Comparison of ENCODE assay signal across 23 cellular contexts in the genomic region with DNA sequence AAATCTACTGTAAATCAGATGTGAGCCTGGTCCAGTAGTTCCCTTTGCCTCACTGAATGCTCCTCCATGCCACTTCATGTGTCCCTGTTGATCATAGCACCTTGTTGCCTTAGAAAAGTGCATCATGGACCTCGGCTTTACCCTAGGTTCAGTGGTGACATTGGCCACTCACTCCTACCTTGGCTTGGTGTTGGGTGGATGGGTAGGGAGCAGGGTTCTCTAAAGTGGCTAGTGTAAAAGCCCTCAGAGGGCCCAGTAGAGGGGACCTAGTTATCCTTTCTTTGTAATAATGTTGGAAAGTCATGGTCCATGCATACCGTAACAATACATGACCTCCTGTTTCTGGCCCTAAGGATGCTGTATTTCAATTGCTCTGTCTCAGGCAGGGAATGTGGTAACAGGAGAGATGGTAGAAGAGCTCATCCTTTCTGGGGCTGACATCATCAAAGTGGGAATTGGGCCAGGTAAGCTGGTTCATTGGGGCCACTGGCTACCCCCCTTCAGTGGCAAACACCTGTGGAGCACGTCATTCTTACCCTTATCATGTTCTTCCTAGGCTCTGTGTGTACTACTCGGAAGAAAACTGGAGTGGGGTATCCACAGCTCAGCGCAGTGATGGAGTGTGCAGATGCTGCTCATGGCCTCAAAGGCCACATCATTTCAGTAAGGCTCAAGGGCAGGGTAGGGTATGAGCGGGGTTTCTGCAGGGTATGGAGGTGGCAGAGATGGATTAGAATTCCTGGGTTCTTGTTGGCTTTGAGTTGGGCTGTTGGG. TPM values are rescaled to one million over a fixed set of nuclear protein-coding genes. Genes with fewer than 3 reads are reported as not detected.
A peak's percentile ranks its signal among the peaks of the same experiment; 100 is the strongest.
DNase-seq lines count a peak whose midpoint lies in the region; ATAC-seq, FAIRE-seq and TF ChIP-seq lines count a peak whose summit lies in the region.
"Had no signal": no experiment of that assay in that cellular context is flagged by ENCODE, and none has a peak within 500 bp of the region (broad histone marks: within the 10 kb centered on the region; RNA-seq: fewer than 3 reads in every experiment).

No MANE protein-coding gene starts in this region.

- TF ChIP-seq CTCF in HFFc6 (IDR thresholded peaks at IDR 0.05) (no peak), HepG2 (CRISPR knock-in tag; IDR thresholded peaks at IDR 0.05) (no peak)

- TF ChIP-seq POLR2A in HepG2 (IDR thresholded peaks at IDR 0.05; ENCODE audit: insufficient read depth in 1 of 2, low read depth in 2 of 2, low read length in 2 of 2), result no peak

- TF ChIP-seq RAD21 in HepG2 (CRISPR knock-in tag; IDR thresholded peaks at IDR 0.05), result no peak; the same call in 1 of the 2 replicates

- H3K9me3 Mint-ChIP-seq in activated naive CD4-positive, alpha-beta T cell treated with anti-CD3 and anti-CD28 coated beads for 36 hours, result no peaks in the 10 kb centered on the region
- no peaks in the 10 kb centered on the region for H3K9me3 Mint-ChIP-seq in activated naive CD4-positive, alpha-beta T cell treated with anti-CD3 and anti-CD28 coated beads, Interleukin-2, amount 10 ng/mL, durations not matched to agents 7 days and 5 days
- H3K9me3 Mint-ChIP-seq in HFFc6, result no peaks in the 10 kb centered on the region
- no peaks in the 10 kb centered on the region for H3K9me3 Mint-ChIP-seq in stimulated activated memory B cell treated with anti-CD40 and anti-IgM and Interleukin-4, amounts not matched to agents 10 μg/mL and 1 μg/mL and 100 μg/mL, for 72 hours

- BruUV-seq in HepG2 (replicated peaks; lab: Mats Ljungman, UMichigan), result no TSS peak

- H3K4me3 ChIP-seq in HepG2 (replicated peaks in 1 of 3; ENCODE audit: insufficient read depth in 1 of 3, low read depth in 2 of 3, low read length in 3 of 3), result no peak overlapping the region
- H3K4me3 ChIP-seq: BLaER1 treated with 17β-estradiol and CSF1 and Interleukin-3, amounts not matched to agents 10 nM and 100 nM; colonic mucosa; ovary; right lobe of liver had no signal

- no peaks in the 10 kb centered on the region for H3K9me3 ChIP-seq in HepG2 (ENCODE audit: low read length)
- H3K9me3 ChIP-seq: BLaER1 treated with 17β-estradiol and CSF1 and Interleukin-3, amounts not matched to agents 10 nM and 100 nM; colonic mucosa; ovary; right lobe of liver had no signal

- H2AFZ ChIP-seq in HepG2 (ENCODE audit: low read length), result no peak overlapping the region

- H3K27ac ChIP-seq in HepG2 (ENCODE audit: extremely low read length, insufficient read depth, low read length), result no peak overlapping the region
- H3K27ac ChIP-seq: BLaER1 treated with 17β-estradiol and CSF1 and Interleukin-3, amounts not matched to agents 10 nM and 100 nM; colonic mucosa; ovary; right lobe of liver had no signal

- no peaks in the 10 kb centered on the region for H3K27me3 Mint-ChIP-seq in activated naive CD4-positive, alpha-beta T cell treated with anti-CD3 and anti-CD28 coated beads for 36 hours (ENCODE audit: low read depth)
- H3K27me3 Mint-ChIP-seq in activated naive CD4-positive, alpha-beta T cell treated with anti-CD3 and anti-CD28 coated beads, Interleukin-2, amount 10 ng/mL, durations not matched to agents 7 days and 5 days, result no peaks in the 10 kb centered on the region
- H3K27me3 Mint-ChIP-seq in HFFc6 (ENCODE audit: insufficient read depth), result peaks cover 2% of the 10 kb centered on the region
- H3K27me3 Mint-ChIP-seq in stimulated activated memory B cell treated with anti-CD40 and anti-IgM and Interleukin-4, amounts not matched to agents 10 μg/mL and 1 μg/mL and 100 μg/mL, for 72 hours, result no peaks in the 10 kb centered on the region
- H3K27me3 Mint-ChIP-seq: activated CD8-positive, alpha-beta memory T cell treated with anti-CD3 and anti-CD28 coated beads, Interleukin-2, amount 10 ng/mL, durations not matched to agents 7 days and 5 days had no signal

- peak overlapping the region; percentile 2 for H3K27ac Mint-ChIP-seq in activated naive CD4-positive, alpha-beta T cell treated with anti-CD3 and anti-CD28 coated beads for 36 hours
- H3K27ac Mint-ChIP-seq in activated naive CD4-positive, alpha-beta T cell treated with anti-CD3 and anti-CD28 coated beads, Interleukin-2, amount 10 ng/mL, durations not matched to agents 7 days and 5 days, result no peak overlapping the region
- peak overlapping the region; percentile 72 for H3K27ac Mint-ChIP-seq in HFFc6
- peak overlapping the region; percentile 20 for H3K27ac Mint-ChIP-seq in stimulated activated memory B cell treated with anti-CD40 and anti-IgM and Interleukin-4, amounts not matched to agents 10 μg/mL and 1 μg/mL and 100 μg/mL, for 72 hours
- H3K27ac Mint-ChIP-seq: activated CD8-positive, alpha-beta memory T cell treated with anti-CD3 and anti-CD28 coated beads, Interleukin-2, amount 10 ng/mL, durations not matched to agents 7 days and 5 days had no signal

- CTCF ChIA-PET in activated naive CD4-positive, alpha-beta T cell treated with anti-CD3 and anti-CD28 coated beads for 36 hours (lab: Charles Lee), result interaction anchor here (1.4 to 4.0 kb wide), 3 partner anchors 12 to 71 kb away, joined by 3 to 24 read pairs (median 17); partner anchors contain the start of gene CIDEB
- CTCF ChIA-PET in activated naive CD4-positive, alpha-beta T cell treated with anti-CD3 and anti-CD28 coated beads, Interleukin-2, amount 10 ng/mL, durations not matched to agents 7 days and 5 days (lab: Charles Lee), result interaction anchor here (1.1 to 4.5 kb wide), 6 partner anchors 8 to 72 kb away, joined by 3 to 19 read pairs (median 10); partner anchors contain the start of genes CIDEB, LTB4R2 and MDP1
- CTCF ChIA-PET in HepG2 (lab: Yijun Ruan, JAX; ENCODE audit: low intra/inter-chr PET ratio, low total read pairs), result no interaction called here

- peaks cover 39% of the 10 kb centered on the region for H3K79me2 ChIP-seq in HepG2 (ENCODE audit: insufficient read depth, low read length)

- peaks cover 44 to 70% of the 10 kb centered on the region in 2 experiments for H3K36me3 ChIP-seq in HepG2 (replicated peaks in 1 of 2; ENCODE audit: control insufficient read depth in 1 of 2, insufficient read depth in 2 of 2, low read length in 2 of 2)
- H3K36me3 ChIP-seq: colonic mucosa, ovary had no signal

- H3K27me3 ChIP-seq in HepG2 (ENCODE audit: control insufficient read depth in 1 of 2, insufficient read depth in 2 of 2, low read length in 2 of 2), result no peaks in the 10 kb centered on the region; a peak in 1 of 5 replicates
- H3K27me3 ChIP-seq: BLaER1 treated with 17β-estradiol and CSF1 and Interleukin-3, amounts not matched to agents 10 nM and 100 nM; colonic mucosa; ovary; right lobe of liver had no signal

- POLR2A ChIA-PET in HepG2 (lab: Yijun Ruan, JAX), result interaction anchor here (1.1 to 18.0 kb wide), 6 partner anchors 8 to 122 kb away, joined by 3 to 850 read pairs (median 44); partner anchors contain the start of genes CHMP4A, CIDEB, DCAF11 and DHRS1

- DNase-seq in activated naive CD4-positive, alpha-beta T cell treated with anti-CD3 and anti-CD28 coated beads for 36 hours, result no peak
- DNase-seq in activated naive CD4-positive, alpha-beta T cell treated with anti-CD3 and anti-CD28 coated beads, Interleukin-2, amount 10 ng/mL, durations not matched to agents 7 days and 5 days, result no peak
- DNase-seq in HFFc6 (no peak), HepG2 (ENCODE audit: low spot score) (no peak), NOMO-1 treated with dmso at 0.1 percent for 144 hours (lab: John Stamatoyannopoulos, UW; ENCODE audit: unreplicated experiment) (no peak), COLO668 (lab: John Stamatoyannopoulos, UW; ENCODE audit: unreplicated experiment) (no peak)
- DNase-seq: ACHN; activated CD4-positive, CD25-positive, alpha-beta regulatory T cell treated with anti-CD3 and anti-CD28 coated beads, Interleukin-2, amount 50 U/mL, for 72 hours; activated CD8-positive, alpha-beta memory T cell treated with anti-CD3 and anti-CD28 coated beads, Interleukin-2, amount 10 ng/mL, durations not matched to agents 7 days and 5 days; colonic mucosa; Karpas-422; kidney glomerular epithelial cell; mammary epithelial cell; MV-4-11; NCI-H1694 treated with DMSO at 0.1 percent for 48 hours; NCI-H526 treated with DMSO at 0.1 percent for 48 hours; ovary had no signal

- 99% methylated on average over 6 of the region's 6 CpGs for WGBS in HepG2 (ENCODE audit: low lambda C conversion rate)

- no peak overlapping the region for H3K9ac ChIP-seq in HepG2 (ENCODE audit: insufficient read depth, low read depth, low read length)
- H3K9ac ChIP-seq: BLaER1 treated with 17β-estradiol and CSF1 and Interleukin-3, amounts not matched to agents 10 nM and 100 nM had no signal

- no peak overlapping the region for H3K4me2 ChIP-seq in HepG2 (ENCODE audit: low read depth, low read length)

- in situ Hi-C loops in HepG2 (cut with HindIII; ENCODE audit: extremely low pct_ligation_motif_present, low pct_unique_long_range_greater_than_20kb), result no loop called here

- H3K4me3 Mint-ChIP-seq in activated naive CD4-positive, alpha-beta T cell treated with anti-CD3 and anti-CD28 coated beads for 36 hours, result no peak overlapping the region
- H3K4me3 Mint-ChIP-seq in activated naive CD4-positive, alpha-beta T cell treated with anti-CD3 and anti-CD28 coated beads, Interleukin-2, amount 10 ng/mL, durations not matched to agents 7 days and 5 days, result no peak overlapping the region
- no peak overlapping the region; the same call in 1 of the 2 replicates for H3K4me3 Mint-ChIP-seq in HFFc6
- H3K4me3 Mint-ChIP-seq in stimulated activated memory B cell treated with anti-CD40 and anti-IgM and Interleukin-4, amounts not matched to agents 10 μg/mL and 1 μg/mL and 100 μg/mL, for 72 hours, result no peak overlapping the region
- H3K4me3 Mint-ChIP-seq: activated CD8-positive, alpha-beta memory T cell treated with anti-CD3 and anti-CD28 coated beads, Interleukin-2, amount 10 ng/mL, durations not matched to agents 7 days and 5 days had no signal

- no peak for FAIRE-seq in HepG2 (lab: Jason Lieb, UNC)
- FAIRE-seq: bronchial epithelial cell, HTR-8/SVneo had no signal

- peaks cover 67% of the 10 kb centered on the region for H3K4me1 Mint-ChIP-seq in activated naive CD4-positive, alpha-beta T cell treated with anti-CD3 and anti-CD28 coated beads for 36 hours (ENCODE audit: low read depth)
- H3K4me1 Mint-ChIP-seq in activated naive CD4-positive, alpha-beta T cell treated with anti-CD3 and anti-CD28 coated beads, Interleukin-2, amount 10 ng/mL, durations not matched to agents 7 days and 5 days, result peaks cover 77% of the 10 kb centered on the region
- peaks cover 87% of the 10 kb centered on the region for H3K4me1 Mint-ChIP-seq in HFFc6 (ENCODE audit: low read depth)
- H3K4me1 Mint-ChIP-seq in stimulated activated memory B cell treated with anti-CD40 and anti-IgM and Interleukin-4, amounts not matched to agents 10 μg/mL and 1 μg/mL and 100 μg/mL, for 72 hours, result peaks cover 73% of the 10 kb centered on the region

- peaks cover 5% of the 10 kb centered on the region; the same call in 1 of the 2 replicates for H4K20me1 ChIP-seq in HepG2 (ENCODE audit: insufficient read depth, low read length)

- TF ChIP-seq EP300 in HepG2 (IDR thresholded peaks at IDR 0.05; ENCODE audit: low read depth in 2 of 2, low read length in 2 of 2) (no peak), HepG2 (CRISPR knock-in tag; IDR thresholded peaks at IDR 0.05; ENCODE audit: borderline replicate concordance) (no peak)

- peaks cover 47% of the 10 kb centered on the region for H3K4me1 ChIP-seq in HepG2 (ENCODE audit: insufficient read depth, low read length)

- no peak for ATAC-seq in HepG2
- ATAC-seq in stimulated activated memory B cell treated with anti-CD40 and anti-IgM and Interleukin-4, amounts not matched to agents 10 μg/mL and 1 μg/mL and 100 μg/mL, for 72 hours, result no peak
- ATAC-seq in HG03342 (IDR thresholded peaks at IDR 0.05; ENCODE audit: unreplicated experiment), result no peak
- ATAC-seq: activated CD8-positive, alpha-beta memory T cell treated with anti-CD3 and anti-CD28 coated beads, Interleukin-2, amount 10 ng/mL, durations not matched to agents 7 days and 5 days; right lobe of liver had no signal

- intact Hi-C loops in activated naive CD4-positive, alpha-beta T cell treated with anti-CD3 and anti-CD28 coated beads for 36 hours (cut with micrococcal nuclease), result no loop called here
- intact Hi-C loops in HepG2 (cut with micrococcal nuclease; ENCODE audit: unreplicated experiment), result loop anchor here (10.0 kb wide), 1 partner anchor 1188 kb away; no protein-coding TSS in a partner anchor

- H3K36me3 Mint-ChIP-seq in activated naive CD4-positive, alpha-beta T cell treated with anti-CD3 and anti-CD28 coated beads for 36 hours (ENCODE audit: low read depth), result peaks cover 40% of the 10 kb centered on the region
- H3K36me3 Mint-ChIP-seq in activated naive CD4-positive, alpha-beta T cell treated with anti-CD3 and anti-CD28 coated beads, Interleukin-2, amount 10 ng/mL, durations not matched to agents 7 days and 5 days, result peaks cover 72% of the 10 kb centered on the region
- peaks cover 78% of the 10 kb centered on the region for H3K36me3 Mint-ChIP-seq in HFFc6 (ENCODE audit: low read depth)
- H3K36me3 Mint-ChIP-seq in stimulated activated memory B cell treated with anti-CD40 and anti-IgM and Interleukin-4, amounts not matched to agents 10 μg/mL and 1 μg/mL and 100 μg/mL, for 72 hours, result peaks cover 55% of the 10 kb centered on the region

RNA-seq across cellular contexts. Expression of gene GMPR2, which starts 4.1 kb away (rescaled TPM):
- 10 to 100 TPM; 60.5 to 63.7 TPM for total RNA-seq in activated naive CD4-positive, alpha-beta T cell treated with anti-CD3 and anti-CD28 coated beads for 36 hours
- total RNA-seq in HFFc6 (2021; fragmentation: NEBNext Ultra II Directional; extraction: Animal tissue kit (Norgen Biotek cat#: 25700)), result 10 to 100 TPM; 70.6 to 76.7 (median 73.6) TPM
- total RNA-seq in HepG2 (2016; rRNA removed; fragmentation: Illumina TruSeq; extraction: Trizol), result 273 and 345 TPM in 2 replicates
- total RNA-seq in HepG2 (2016; cell fraction: cytosol; rRNA removed; fragmentation: Illumina TruSeq; extraction: Trizol; ENCODE audit: low read depth), result 151 and 152 TPM in 2 replicates
- total RNA-seq in HepG2 (2016; cell fraction: insoluble cytoplasmic fraction; rRNA removed; fragmentation: Illumina TruSeq; extraction: Trizol), result 269 and 346 TPM in 2 replicates
- 294 and 315 TPM in 2 replicates for total RNA-seq in HepG2 (2016; cell fraction: membrane; rRNA removed; fragmentation: Illumina TruSeq; extraction: Trizol)
- total RNA-seq in HepG2 (2016; cell fraction: nucleus; rRNA removed; fragmentation: Illumina TruSeq; extraction: Trizol), result 141 and 150 TPM in 2 replicates
- 185 and 210 TPM in 2 replicates for polyA plus RNA-seq in HepG2 (2011; rRNA removed)
- 161 and 177 TPM in 2 replicates for polyA plus RNA-seq in HepG2 (2011; cell fraction: cytosol; rRNA removed)
- polyA plus RNA-seq in HepG2 (2011; cell fraction: nucleus; rRNA removed), result 147 and 170 TPM in 2 replicates
- 162 and 212 TPM in 2 replicates for polyA plus RNA-seq in HepG2 (2012)
- polyA plus RNA-seq in HepG2 (2016; cell fraction: cytosol; fragmentation: Illumina TruSeq; extraction: Trizol; ENCODE audit: low read depth), result 118 and 119 TPM in 2 replicates
- polyA plus RNA-seq in HepG2 (2016; cell fraction: insoluble cytoplasmic fraction; fragmentation: Illumina TruSeq; extraction: Trizol; ENCODE audit: low read depth), result 260 and 276 TPM in 2 replicates
- 194 and 205 TPM in 2 replicates for polyA plus RNA-seq in HepG2 (2016; cell fraction: membrane; fragmentation: Illumina TruSeq; extraction: Trizol; ENCODE audit: low read depth)
- 151 and 154 TPM in 2 replicates for polyA plus RNA-seq in HepG2 (2016; cell fraction: nucleus; fragmentation: Illumina TruSeq; extraction: Trizol; ENCODE audit: insufficient read depth, low read depth)
- polyA minus RNA-seq in HepG2 (2011; rRNA and poly(A)+ RNA removed; ENCODE audit: low replicate concordance), result 58.4 and 179 TPM in 2 replicates
- 65.5 and 85.5 TPM in 2 replicates for polyA minus RNA-seq in HepG2 (2011; cell fraction: cytosol; rRNA and poly(A)+ RNA removed)
- 138 and 175 TPM in 2 replicates for polyA minus RNA-seq in HepG2 (2011; cell fraction: nucleus; rRNA and poly(A)+ RNA removed)

RNA-seq across cellular contexts. Expression of gene NEDD8, which starts 4.7 kb away (rescaled TPM):
- 100 to 1,000 TPM; 172 to 196 TPM for total RNA-seq in activated naive CD4-positive, alpha-beta T cell treated with anti-CD3 and anti-CD28 coated beads for 36 hours
- 100 to 1,000 TPM; 309 to 401 (median 372) TPM for total RNA-seq in HFFc6 (2021; fragmentation: NEBNext Ultra II Directional; extraction: Animal tissue kit (Norgen Biotek cat#: 25700))
- 713 and 818 TPM in 2 replicates for total RNA-seq in HepG2 (2016; rRNA removed; fragmentation: Illumina TruSeq; extraction: Trizol)
- 394 and 546 TPM in 2 replicates for total RNA-seq in HepG2 (2016; cell fraction: cytosol; rRNA removed; fragmentation: Illumina TruSeq; extraction: Trizol; ENCODE audit: low read depth)
- 727 and 841 TPM in 2 replicates for total RNA-seq in HepG2 (2016; cell fraction: insoluble cytoplasmic fraction; rRNA removed; fragmentation: Illumina TruSeq; extraction: Trizol)
- total RNA-seq in HepG2 (2016; cell fraction: membrane; rRNA removed; fragmentation: Illumina TruSeq; extraction: Trizol), result 518 and 609 TPM in 2 replicates
- total RNA-seq in HepG2 (2016; cell fraction: nucleus; rRNA removed; fragmentation: Illumina TruSeq; extraction: Trizol), result 243 and 273 TPM in 2 replicates
- polyA plus RNA-seq in HepG2 (2011; rRNA removed), result 473 and 535 TPM in 2 replicates
- polyA plus RNA-seq in HepG2 (2011; cell fraction: cytosol; rRNA removed), result 355 and 455 TPM in 2 replicates
- polyA plus RNA-seq in HepG2 (2011; cell fraction: nucleus; rRNA removed), result 126 and 158 TPM in 2 replicates
- 433 and 508 TPM in 2 replicates for polyA plus RNA-seq in HepG2 (2012)
- polyA plus RNA-seq in HepG2 (2016; cell fraction: cytosol; fragmentation: Illumina TruSeq; extraction: Trizol; ENCODE audit: low read depth), result 449 and 646 TPM in 2 replicates
- polyA plus RNA-seq in HepG2 (2016; cell fraction: insoluble cytoplasmic fraction; fragmentation: Illumina TruSeq; extraction: Trizol; ENCODE audit: low read depth), result 889 and 948 TPM in 2 replicates
- polyA plus RNA-seq in HepG2 (2016; cell fraction: membrane; fragmentation: Illumina TruSeq; extraction: Trizol; ENCODE audit: low read depth), result 521 and 635 TPM in 2 replicates
- polyA plus RNA-seq in HepG2 (2016; cell fraction: nucleus; fragmentation: Illumina TruSeq; extraction: Trizol; ENCODE audit: insufficient read depth, low read depth), result 510 and 513 TPM in 2 replicates
- 166 and 230 TPM in 2 replicates for polyA minus RNA-seq in HepG2 (2011; rRNA and poly(A)+ RNA removed; ENCODE audit: low replicate concordance)
- 89.3 and 98.3 TPM in 2 replicates for polyA minus RNA-seq in HepG2 (2011; cell fraction: cytosol; rRNA and poly(A)+ RNA removed)
- polyA minus RNA-seq in HepG2 (2011; cell fraction: nucleus; rRNA and poly(A)+ RNA removed), result 88.1 and 108 TPM in 2 replicates

RNA-seq across cellular contexts. Expression of gene TINF2, which starts 5.5 kb away (rescaled TPM):
- total RNA-seq in activated naive CD4-positive, alpha-beta T cell treated with anti-CD3 and anti-CD28 coated beads for 36 hours, result 100 to 1,000 TPM; 117 to 128 TPM
- total RNA-seq in HFFc6 (2021; fragmentation: NEBNext Ultra II Directional; extraction: Animal tissue kit (Norgen Biotek cat#: 25700)), result 10 to 100 TPM; 54.2 to 73.4 (median 67.5) TPM
- 73.5 and 73.7 TPM in 2 replicates for total RNA-seq in HepG2 (2016; rRNA removed; fragmentation: Illumina TruSeq; extraction: Trizol)
- 13.7 and 18.4 TPM in 2 replicates for total RNA-seq in HepG2 (2016; cell fraction: cytosol; rRNA removed; fragmentation: Illumina TruSeq; extraction: Trizol; ENCODE audit: low read depth)
- total RNA-seq in HepG2 (2016; cell fraction: insoluble cytoplasmic fraction; rRNA removed; fragmentation: Illumina TruSeq; extraction: Trizol), result 68.8 and 73.9 TPM in 2 replicates
- 41.9 and 48.5 TPM in 2 replicates for total RNA-seq in HepG2 (2016; cell fraction: membrane; rRNA removed; fragmentation: Illumina TruSeq; extraction: Trizol)
- 48.8 and 53.9 TPM in 2 replicates for total RNA-seq in HepG2 (2016; cell fraction: nucleus; rRNA removed; fragmentation: Illumina TruSeq; extraction: Trizol)
- 52.0 and 59.8 TPM in 2 replicates for polyA plus RNA-seq in HepG2 (2011; rRNA removed)
- 32.2 and 34.7 TPM in 2 replicates for polyA plus RNA-seq in HepG2 (2011; cell fraction: cytosol; rRNA removed)
- 73.2 and 83.2 TPM in 2 replicates for polyA plus RNA-seq in HepG2 (2011; cell fraction: nucleus; rRNA removed)
- polyA plus RNA-seq in HepG2 (2012), result 36.1 and 60.0 TPM in 2 replicates
- polyA plus RNA-seq in HepG2 (2016; cell fraction: cytosol; fragmentation: Illumina TruSeq; extraction: Trizol; ENCODE audit: low read depth), result 10.3 and 11.1 TPM in 2 replicates
- 65.8 and 69.3 TPM in 2 replicates for polyA plus RNA-seq in HepG2 (2016; cell fraction: insoluble cytoplasmic fraction; fragmentation: Illumina TruSeq; extraction: Trizol; ENCODE audit: low read depth)
- 26.7 and 30.0 TPM in 2 replicates for polyA plus RNA-seq in HepG2 (2016; cell fraction: membrane; fragmentation: Illumina TruSeq; extraction: Trizol; ENCODE audit: low read depth)
- polyA plus RNA-seq in HepG2 (2016; cell fraction: nucleus; fragmentation: Illumina TruSeq; extraction: Trizol; ENCODE audit: insufficient read depth, low read depth), result 53.3 and 55.1 TPM in 2 replicates
- 36.9 and 44.7 TPM in 2 replicates for polyA minus RNA-seq in HepG2 (2011; rRNA and poly(A)+ RNA removed; ENCODE audit: low replicate concordance)
- polyA minus RNA-seq in HepG2 (2011; cell fraction: cytosol; rRNA and poly(A)+ RNA removed), result 25.1 and 30.9 TPM in 2 replicates
- 82.3 and 93.4 TPM in 2 replicates for polyA minus RNA-seq in HepG2 (2011; cell fraction: nucleus; rRNA and poly(A)+ RNA removed)

RNA-seq across cellular contexts. Expression of gene MDP1, which starts 21.0 kb away (rescaled TPM):
- 10 to 100 TPM; 10.2 to 13.6 TPM for total RNA-seq in activated naive CD4-positive, alpha-beta T cell treated with anti-CD3 and anti-CD28 coated beads for 36 hours
- 10 to 100 TPM in 5 of 6 experiments, 1 to 10 TPM in 1; 9.8 to 14.4 (median 12.3) TPM for total RNA-seq in HFFc6 (2021; fragmentation: NEBNext Ultra II Directional; extraction: Animal tissue kit (Norgen Biotek cat#: 25700))
- total RNA-seq in HepG2 (2016; rRNA removed; fragmentation: Illumina TruSeq; extraction: Trizol), result 48.7 and 66.0 TPM in 2 replicates
- 27.9 and 34.0 TPM in 2 replicates for total RNA-seq in HepG2 (2016; cell fraction: cytosol; rRNA removed; fragmentation: Illumina TruSeq; extraction: Trizol; ENCODE audit: low read depth)
- total RNA-seq in HepG2 (2016; cell fraction: insoluble cytoplasmic fraction; rRNA removed; fragmentation: Illumina TruSeq; extraction: Trizol), result 53.9 and 66.6 TPM in 2 replicates
- 41.5 and 42.5 TPM in 2 replicates for total RNA-seq in HepG2 (2016; cell fraction: membrane; rRNA removed; fragmentation: Illumina TruSeq; extraction: Trizol)
- 27.7 and 28.0 TPM in 2 replicates for total RNA-seq in HepG2 (2016; cell fraction: nucleus; rRNA removed; fragmentation: Illumina TruSeq; extraction: Trizol)
- 38.2 and 44.1 TPM in 2 replicates for polyA plus RNA-seq in HepG2 (2011; rRNA removed)
- 35.9 and 43.6 TPM in 2 replicates for polyA plus RNA-seq in HepG2 (2011; cell fraction: cytosol; rRNA removed)
- polyA plus RNA-seq in HepG2 (2011; cell fraction: nucleus; rRNA removed), result 45.5 and 46.7 TPM in 2 replicates
- 24.5 and 30.3 TPM in 2 replicates for polyA plus RNA-seq in HepG2 (2012)
- polyA plus RNA-seq in HepG2 (2016; cell fraction: cytosol; fragmentation: Illumina TruSeq; extraction: Trizol; ENCODE audit: low read depth), result 24.6 and 32.2 TPM in 2 replicates
- 50.1 and 54.2 TPM in 2 replicates for polyA plus RNA-seq in HepG2 (2016; cell fraction: insoluble cytoplasmic fraction; fragmentation: Illumina TruSeq; extraction: Trizol; ENCODE audit: low read depth)
- 30.8 and 33.7 TPM in 2 replicates for polyA plus RNA-seq in HepG2 (2016; cell fraction: membrane; fragmentation: Illumina TruSeq; extraction: Trizol; ENCODE audit: low read depth)
- 41.8 and 50.7 TPM in 2 replicates for polyA plus RNA-seq in HepG2 (2016; cell fraction: nucleus; fragmentation: Illumina TruSeq; extraction: Trizol; ENCODE audit: insufficient read depth, low read depth)
- 10.6 and 24.5 TPM in 2 replicates for polyA minus RNA-seq in HepG2 (2011; rRNA and poly(A)+ RNA removed; ENCODE audit: low replicate concordance)
- polyA minus RNA-seq in HepG2 (2011; cell fraction: cytosol; rRNA and poly(A)+ RNA removed), result 4.9 and 8.5 TPM in 2 replicates
- polyA minus RNA-seq in HepG2 (2011; cell fraction: nucleus; rRNA and poly(A)+ RNA removed), result 19.6 and 23.2 TPM in 2 replicates

RNA-seq across cellular contexts. Expression of gene CHMP4A, which starts 23.6 kb away (rescaled TPM):
- 10 to 100 TPM; 65.2 to 66.5 TPM for total RNA-seq in activated naive CD4-positive, alpha-beta T cell treated with anti-CD3 and anti-CD28 coated beads for 36 hours
- total RNA-seq in HFFc6 (2021; fragmentation: NEBNext Ultra II Directional; extraction: Animal tissue kit (Norgen Biotek cat#: 25700)), result 10 to 100 TPM; 32.4 to 41.1 (median 38.8) TPM
- total RNA-seq in HepG2 (2016; rRNA removed; fragmentation: Illumina TruSeq; extraction: Trizol), result 113 and 140 TPM in 2 replicates
- total RNA-seq in HepG2 (2016; cell fraction: cytosol; rRNA removed; fragmentation: Illumina TruSeq; extraction: Trizol; ENCODE audit: low read depth), result 66.3 and 72.6 TPM in 2 replicates
- 120 and 148 TPM in 2 replicates for total RNA-seq in HepG2 (2016; cell fraction: insoluble cytoplasmic fraction; rRNA removed; fragmentation: Illumina TruSeq; extraction: Trizol)
- 67.1 and 67.8 TPM in 2 replicates for total RNA-seq in HepG2 (2016; cell fraction: membrane; rRNA removed; fragmentation: Illumina TruSeq; extraction: Trizol)
- total RNA-seq in HepG2 (2016; cell fraction: nucleus; rRNA removed; fragmentation: Illumina TruSeq; extraction: Trizol), result 52.6 and 66.0 TPM in 2 replicates
- 80.8 and 83.6 TPM in 2 replicates for polyA plus RNA-seq in HepG2 (2011; rRNA removed)
- 85.1 and 105 TPM in 2 replicates for polyA plus RNA-seq in HepG2 (2011; cell fraction: cytosol; rRNA removed)
- 42.1 and 63.9 TPM in 2 replicates for polyA plus RNA-seq in HepG2 (2011; cell fraction: nucleus; rRNA removed)
- polyA plus RNA-seq in HepG2 (2012), result 78.9 and 98.0 TPM in 2 replicates
- 64.7 and 70.4 TPM in 2 replicates for polyA plus RNA-seq in HepG2 (2016; cell fraction: cytosol; fragmentation: Illumina TruSeq; extraction: Trizol; ENCODE audit: low read depth)
- 255 and 256 TPM in 2 replicates for polyA plus RNA-seq in HepG2 (2016; cell fraction: insoluble cytoplasmic fraction; fragmentation: Illumina TruSeq; extraction: Trizol; ENCODE audit: low read depth)
- 60.9 and 64.0 TPM in 2 replicates for polyA plus RNA-seq in HepG2 (2016; cell fraction: membrane; fragmentation: Illumina TruSeq; extraction: Trizol; ENCODE audit: low read depth)
- 140 and 161 TPM in 2 replicates for polyA plus RNA-seq in HepG2 (2016; cell fraction: nucleus; fragmentation: Illumina TruSeq; extraction: Trizol; ENCODE audit: insufficient read depth, low read depth)
- polyA minus RNA-seq in HepG2 (2011; rRNA and poly(A)+ RNA removed; ENCODE audit: low replicate concordance), result 9.7 and 17.0 TPM in 2 replicates
- polyA minus RNA-seq in HepG2 (2011; cell fraction: cytosol; rRNA and poly(A)+ RNA removed), result 7.5 and 11.3 TPM in 2 replicates
- polyA minus RNA-seq in HepG2 (2011; cell fraction: nucleus; rRNA and poly(A)+ RNA removed), result 30.8 and 42.8 TPM in 2 replicates
